ENCODE assay signal across 23 cellular contexts in genomic region chr5:91584352-91584751, GRCh38.
"Had no signal": no experiment of that assay in that cellular context is flagged by ENCODE, and none has a peak within 500 bp of the region (broad histone marks: within the 10 kb centered on the region; RNA-seq: fewer than 3 reads in every experiment).

No MANE protein-coding gene starts in this region.

- H3K27ac ChIP-seq: colonic mucosa, coronary artery, dorsolateral prefrontal cortex, epithelial cell of prostate, esophagus muscularis mucosa, esophagus squamous epithelium, foreskin keratinocyte, gastrocnemius medialis, gastroesophageal sphincter, heart left ventricle, heart right ventricle had no signal

- DNase-seq: colonic mucosa; cortex of kidney; dermis blood vessel endothelial cell; dorsolateral prefrontal cortex; effector CD4-positive, alpha-beta T cell; effector CD8-positive, alpha-beta T cell; effector memory CD4-positive, alpha-beta T cell; effector memory CD8-positive, alpha-beta T cell; endodermal cell; erythroblast; esophagus squamous epithelium; foreskin fibroblast; foreskin keratinocyte; foreskin melanocyte; gastrocnemius medialis; glutamatergic neuron; head of caudate nucleus; heart left ventricle; heart right ventricle had no signal

- H3K4me3 ChIP-seq: colonic mucosa, coronary artery, dorsolateral prefrontal cortex, esophagus muscularis mucosa, esophagus squamous epithelium, gastrocnemius medialis, gastroesophageal sphincter, heart left ventricle, heart right ventricle had no signal

- H3K27me3 ChIP-seq: colonic mucosa, dorsolateral prefrontal cortex, esophagus muscularis mucosa, esophagus squamous epithelium, foreskin keratinocyte, gastrocnemius medialis, gastroesophageal sphincter, heart left ventricle, heart right ventricle had no signal

- H3K9me3 ChIP-seq: colonic mucosa, esophagus muscularis mucosa, gastrocnemius medialis, gastroesophageal sphincter had no signal

- H3K36me3 ChIP-seq: colonic mucosa, esophagus muscularis mucosa, esophagus squamous epithelium, gastrocnemius medialis, gastroesophageal sphincter, heart left ventricle, heart right ventricle had no signal
